ENCODE assay signal across 9 cellular contexts in genomic region chr3:129238945-129239705, GRCh38. TPM values are rescaled to one million over a fixed set of nuclear protein-coding genes. Genes with fewer than 3 reads are reported as not detected.
DNase-seq lines count a peak whose midpoint lies in the region; ATAC-seq and TF ChIP-seq lines count a peak whose summit lies in the region.
"Had no signal": no experiment of that assay in that cellular context is flagged by ENCODE, and none has a peak within 500 bp of the region (broad histone marks: within the 10 kb centered on the region; RNA-seq: fewer than 3 reads in every experiment).

No MANE protein-coding gene starts in this region.

- H3K27me3 ChIP-seq in IMR-90 (ENCODE audit: control insufficient read depth, insufficient read depth, low read length) (no peaks in the 10 kb centered on the region), esophagus squamous epithelium (no peaks in the 10 kb centered on the region)

- no peak overlapping the region for H3K9ac ChIP-seq in IMR-90 (ENCODE audit: low read depth, low read length)

- POLR2A ChIA-PET in IMR-90 (lab: Charles Lee; ENCODE audit: unreplicated experiment) = no interaction called here

- H3K9me3 ChIP-seq in IMR-90 (ENCODE audit: control insufficient read depth, insufficient read depth, low read length) (no peaks in the 10 kb centered on the region), esophagus squamous epithelium (no peaks in the 10 kb centered on the region)

- TF ChIP-seq RAD21 in IMR-90 (IDR thresholded peaks at IDR 0.05; ENCODE audit: low read length) = no peak

- peaks cover 2% of the 10 kb centered on the region; the same call in 1 of the 2 replicates for H3K4me1 ChIP-seq in IMR-90 (ENCODE audit: control insufficient read depth, insufficient read depth, low read length)
- peaks cover 14 to 26% (median 16%) of the 10 kb centered on the region in 3 donors for H3K4me1 ChIP-seq in esophagus squamous epithelium

- no peak overlapping the region for H3K27ac ChIP-seq in IMR-90 (ENCODE audit: insufficient read depth, low read length)
- peak overlapping the region; percentile 55 to 83 (median 78) for H3K27ac ChIP-seq in esophagus squamous epithelium
- peak overlapping the region in 20 of 21 experiments; percentile 39 to 84 (median 70) for H3K27ac ChIP-seq in skin epidermis

- no peak overlapping the region for H2AK5ac ChIP-seq in IMR-90 (ENCODE audit: low read depth, low read length)

- H2BK5ac ChIP-seq in IMR-90 (ENCODE audit: low read depth, low read length, poor library complexity, severe bottlenecking) = no peak overlapping the region

- no peak overlapping the region for H3K18ac ChIP-seq in IMR-90 (ENCODE audit: low read depth, low read length)

- no peak overlapping the region for H3K4ac ChIP-seq in IMR-90 (ENCODE audit: low read depth, low read length)

- no peak overlapping the region for H3K4me2 ChIP-seq in IMR-90 (ENCODE audit: low read depth, low read length)

- intact Hi-C loops in IMR-90 (cut with micrococcal nuclease) = no loop called here
- intact Hi-C loops in esophagus squamous epithelium (cut with DNase I) = no loop called here

- no peak overlapping the region for H2AK9ac ChIP-seq in IMR-90 (replicated peaks; ENCODE audit: low read depth, low read length, poor library complexity)

- WGBS in IMR-90 (ENCODE audit: extremely low coverage in 2 of 2, insufficient read length in 1 of 2), 2 experiments = no CpG with 5 or more reads among the region's 8 CpGs
- 52 to 66% methylated on average over 8 of the region's 8 CpGs for WGBS in esophagus squamous epithelium, 2 donors

- peaks cover 5% of the 10 kb centered on the region; the same call in 1 of the 2 replicates for H3K9me1 ChIP-seq in IMR-90 (ENCODE audit: insufficient read depth, low read length)

- ATAC-seq in IMR-90 (ENCODE audit: low read depth) = no peak; the same call in 1 of the 2 replicates
- no peak for ATAC-seq in GM19397 (IDR thresholded peaks at IDR 0.05; ENCODE audit: unreplicated experiment)
- ATAC-seq in GM18873 (IDR thresholded peaks at IDR 0.05; ENCODE audit: low FRiP score, unreplicated experiment) = no peak

- TF ChIP-seq POLR2A in IMR-90 (IDR thresholded peaks at IDR 0.05; ENCODE audit: low read depth, low read length) (no peak), esophagus squamous epithelium (IDR thresholded peaks at IDR 0.05) (no peak)

- dilution Hi-C loops in IMR-90 (cut with HindIII; ENCODE audit: low sequenced_read_pairs, unreplicated experiment) = no loop called here

- no peak overlapping the region for H3K14ac ChIP-seq in IMR-90 (replicated peaks; ENCODE audit: low read depth, low read length)

- no peaks in the 10 kb centered on the region; a peak in 1 of 4 replicates for H3K79me1 ChIP-seq in IMR-90 (ENCODE audit: low read depth in 1 of 2, low read length in 2 of 2)

- H4K20me1 ChIP-seq in IMR-90 (ENCODE audit: insufficient read depth, low read length) = no peaks in the 10 kb centered on the region

- no peak overlapping the region for H4K8ac ChIP-seq in IMR-90 (ENCODE audit: low read depth in 2 of 2, low read length in 2 of 2)

- no peak overlapping the region for H4K5ac ChIP-seq in IMR-90 (ENCODE audit: low read depth, low read length)

- no peak overlapping the region for H3K56ac ChIP-seq in IMR-90 (ENCODE audit: extremely low read depth, insufficient read depth, low read length)

- peak overlapping the region; percentile 79 for H3K4me3 Mint-ChIP-seq in T-helper 2 cell treated with Interferon-gamma antibody and Interleukin-4, amounts not matched to agents 5 μg/mL and 100 μg/mL, for 36 hours

- H3K4me1 Mint-ChIP-seq in T-helper 2 cell treated with Interferon-gamma antibody and Interleukin-4, amounts not matched to agents 5 μg/mL and 100 μg/mL, for 36 hours (ENCODE audit: low read depth) = peaks cover 46% of the 10 kb centered on the region

- H3K4me3 ChIP-seq in IMR-90 (ENCODE audit: insufficient read depth, low read depth, low read length) = no peak overlapping the region
- H3K4me3 ChIP-seq in esophagus squamous epithelium = no peak overlapping the region
- no peak overlapping the region for H3K4me3 ChIP-seq in skin epidermis

- no peak overlapping the region for H2BK120ac ChIP-seq in IMR-90 (ENCODE audit: low read depth, low read length)

- DNase-seq in IMR-90 = peak; percentile 25
- peak; percentile 64 for DNase-seq in T-helper 2 cell treated with Interferon-gamma antibody and Interleukin-4, amounts not matched to agents 5 μg/mL and 100 μg/mL, for 36 hours (ENCODE audit: low spot score)
- no peak for DNase-seq in esophagus squamous epithelium (lab: John Stamatoyannopoulos, UW)
- DNase-seq in HK-2 (ENCODE audit: unreplicated experiment) = no peak
- no peak for DNase-seq in Ammon's horn (ENCODE audit: low spot score)
- DNase-seq: NCI-H446 treated with DMSO at 0.1 percent for 48 hours had no signal

- peaks cover 14% of the 10 kb centered on the region for H3K36me3 Mint-ChIP-seq in T-helper 2 cell treated with Interferon-gamma antibody and Interleukin-4, amounts not matched to agents 5 μg/mL and 100 μg/mL, for 36 hours (ENCODE audit: low read depth)

- H3K9me3 Mint-ChIP-seq in T-helper 2 cell treated with Interferon-gamma antibody and Interleukin-4, amounts not matched to agents 5 μg/mL and 100 μg/mL, for 36 hours = peaks cover 3% of the 10 kb centered on the region

- H3K36me3 ChIP-seq in IMR-90 (ENCODE audit: control insufficient read depth, insufficient read depth, low read length) = no peaks in the 10 kb centered on the region
- H3K36me3 ChIP-seq in esophagus squamous epithelium = no peaks in the 10 kb centered on the region

- no peak overlapping the region for H2AFZ ChIP-seq in IMR-90 (replicated peaks; ENCODE audit: low read length, poor library complexity)

- no peak overlapping the region for H2BK15ac ChIP-seq in IMR-90 (ENCODE audit: low read depth, low read length)

- CTCF ChIA-PET in IMR-90 (lab: Yijun Ruan, JAX) = interaction anchor here (0.7 kb wide), 1 partner anchor 31 kb away, joined by 3 read pairs; no protein-coding TSS in a partner anchor

- H4K91ac ChIP-seq in IMR-90 (ENCODE audit: insufficient read depth, low read depth, low read length) = no peak overlapping the region

- TF ChIP-seq CTCF in IMR-90 (conservative IDR thresholded peaks at IDR 0.05; ENCODE audit: low read depth, low read length) (no peak; the same call in 1 of the 2 replicates), esophagus squamous epithelium (IDR thresholded peaks at IDR 0.05) (peak in 1 of 6 experiments; percentile 9)

- H3K27me3 Mint-ChIP-seq in T-helper 2 cell treated with Interferon-gamma antibody and Interleukin-4, amounts not matched to agents 5 μg/mL and 100 μg/mL, for 36 hours (ENCODE audit: low read depth) = no peaks in the 10 kb centered on the region

- BruUV-seq in IMR-90 (replicated peaks; lab: Mats Ljungman, UMichigan) = no TSS peak

- in situ Hi-C loops in IMR-90 (cut with MboI; ENCODE audit: low sequenced_read_pairs) = no loop called here

- H2BK20ac ChIP-seq in IMR-90 (ENCODE audit: low read depth, low read length) = no peak overlapping the region

- peak overlapping the region; percentile 99 for H3K27ac Mint-ChIP-seq in T-helper 2 cell treated with Interferon-gamma antibody and Interleukin-4, amounts not matched to agents 5 μg/mL and 100 μg/mL, for 36 hours

- no peak overlapping the region for H3K23ac ChIP-seq in IMR-90 (ENCODE audit: low read depth, low read length)

TF ChIP-seq in IMR-90, 13 proteins besides CTCF, POLR2A, EP300 and RAD21:
- TF ChIP-seq USF2 (IDR thresholded peaks at IDR 0.05; ENCODE audit: low read depth, low read length) = no peak
- peak; percentile 24; the same call in 1 of the 2 replicates for TF ChIP-seq CEBPB (IDR thresholded peaks at IDR 0.05; ENCODE audit: low read depth, low read length)

RNA-seq across cellular contexts. Expression of gene COPG1, which starts 10.3 kb away (rescaled TPM):
- 440 and 446 TPM in 2 replicates for total RNA-seq in IMR-90 (2012; rRNA removed)
- polyA plus RNA-seq in IMR-90 (2012; rRNA removed) = 179 and 203 TPM in 2 replicates
- 129 and 134 TPM in 2 replicates for polyA plus RNA-seq in IMR-90 (2012; cell fraction: cytosol; rRNA removed)
- 177 and 240 TPM in 2 replicates for polyA plus RNA-seq in IMR-90 (2012; cell fraction: nucleus; rRNA removed; ENCODE audit: low replicate concordance)
- total RNA-seq in esophagus squamous epithelium = 100 to 1,000 TPM in 2 of 4 donors, 10 to 100 TPM in 2; 68.3 to 121 (median 104) TPM

RNA-seq across cellular contexts. Expression of gene HMCES, which starts 39.5 kb away (rescaled TPM):
- total RNA-seq in IMR-90 (2012; rRNA removed) (25.8 and 26.0 TPM in 2 replicates), esophagus squamous epithelium (10 to 100 TPM; 24.2 to 32.7 (median 29.7) TPM)
- polyA plus RNA-seq in IMR-90 (2012; rRNA removed) = 25.9 and 30.5 TPM in 2 replicates
- 16.8 and 25.4 TPM in 2 replicates for polyA plus RNA-seq in IMR-90 (2012; cell fraction: cytosol; rRNA removed)
- 11.2 and 17.5 TPM in 2 replicates for polyA plus RNA-seq in IMR-90 (2012; cell fraction: nucleus; rRNA removed; ENCODE audit: low replicate concordance)

RNA-seq across cellular contexts. Expression of gene CNBP, which starts 55.4 kb away (rescaled TPM):
- total RNA-seq in IMR-90 (2012; rRNA removed) (223 and 266 TPM in 2 replicates), esophagus squamous epithelium (100 to 1,000 TPM; 209 to 435 (median 293) TPM)
- polyA plus RNA-seq in IMR-90 (2012; rRNA removed) = 186 and 217 TPM in 2 replicates
- polyA plus RNA-seq in IMR-90 (2012; cell fraction: cytosol; rRNA removed) = 130 and 232 TPM in 2 replicates
- 35.9 and 97.3 TPM in 2 replicates for polyA plus RNA-seq in IMR-90 (2012; cell fraction: nucleus; rRNA removed; ENCODE audit: low replicate concordance)

Comparison
In these comparisons a context has a peak if more than half of its experiments do, and no peak if none do; other contexts are left out.
1. DNase-seq: peak in IMR-90 (single experiment) and T-helper 2 cell treated with Interferon-gamma antibody and Interleukin-4, amounts not matched to agents 5 μg/mL and 100 μg/mL, for 36 hours (single experiment); none in esophagus squamous epithelium (single experiment), HK-2 (single experiment) and Ammon's horn (single experiment).